ENCODE assay signal across 8 cellular contexts in the genomic region with DNA sequence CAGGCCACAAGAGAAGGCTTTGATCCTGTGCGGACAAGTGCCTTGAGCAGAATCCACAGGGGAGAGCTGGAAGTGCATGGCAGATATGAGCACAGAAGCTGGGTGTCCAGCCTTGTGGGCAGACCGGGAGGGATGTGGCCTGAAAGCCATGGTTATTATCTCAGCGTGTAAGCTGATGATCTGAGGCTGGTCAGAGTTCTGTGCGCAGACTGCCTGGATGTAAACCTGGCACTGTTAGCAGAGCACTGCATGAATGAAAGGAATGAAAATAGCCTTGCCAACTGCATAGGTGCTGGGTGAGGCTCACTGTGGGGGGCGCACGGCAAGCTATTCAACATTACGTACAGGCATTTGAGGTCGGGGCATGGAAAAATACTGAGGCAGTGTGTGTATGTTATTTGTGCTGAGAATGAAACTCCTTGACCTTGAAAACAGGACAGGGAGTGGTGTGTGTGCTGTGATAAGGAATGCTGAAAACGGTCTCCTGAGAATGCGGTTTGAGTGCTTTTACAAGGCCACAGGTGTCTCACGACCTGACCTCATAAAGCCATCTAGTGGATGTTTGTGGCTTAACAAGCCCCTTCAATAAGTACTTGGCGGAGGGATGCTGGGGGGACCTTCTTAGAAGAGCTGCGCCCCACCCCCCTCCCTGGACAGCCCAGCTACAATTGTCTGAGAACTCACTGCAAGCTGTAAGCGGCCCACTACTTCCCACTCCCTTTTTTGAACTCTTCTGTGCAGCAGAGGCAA. TPM values are rescaled to one million over a fixed set of nuclear protein-coding genes. Genes with fewer than 3 reads are reported as not detected.
DNase-seq lines count a peak whose midpoint lies in the region; ATAC-seq and TF ChIP-seq lines count a peak whose summit lies in the region.

No MANE protein-coding gene starts in this region.

- H3K9me3 ChIP-seq in BLaER1: no peaks in the 10 kb centered on the region
- H3K9me3 ChIP-seq in ascending aorta: no peaks in the 10 kb centered on the region
- no peaks in the 10 kb centered on the region for H3K9me3 ChIP-seq in prostate gland

- H3K4me3 ChIP-seq in BLaER1 (no peak overlapping the region), ascending aorta (no peak overlapping the region), prostate gland (no peak overlapping the region)

- no peak for TF ChIP-seq POLR2A in prostate gland (IDR thresholded peaks at IDR 0.05)

- H3K4me2 ChIP-seq in BLaER1: peak overlapping the region; percentile 28; the same call in 1 of the 2 replicates

- H3K36me3 ChIP-seq in BLaER1 (no peaks in the 10 kb centered on the region), ascending aorta (peaks cover 0 to 2% of the 10 kb centered on the region in 2 donors), prostate gland (no peaks in the 10 kb centered on the region)

- peak in 1 of 3 experiments; percentile 6 for TF ChIP-seq CTCF in ascending aorta (IDR thresholded peaks at IDR 0.05)
- peak in 2 of 4 experiments; percentile 19 to 38 for TF ChIP-seq CTCF in prostate gland (IDR thresholded peaks at IDR 0.05)

- DNase-seq in ascending aorta (ENCODE audit: low spot score in 2 of 2) (no peak), islet precursor cell (peak; percentile 81), prostate gland (ENCODE audit: low spot score) (no peak)
- no peak for DNase-seq in activated CD4-positive, alpha-beta T cell treated with anti-CD3 and anti-CD28 coated beads, Interleukin-2, amount 50 U/mL, for 1 hour

- H3K4me1 ChIP-seq in BLaER1 (peaks cover 9% of the 10 kb centered on the region; the same call in 1 of the 2 replicates), ascending aorta (peaks cover 0 to 3% of the 10 kb centered on the region in 2 donors), prostate gland (replicated peaks) (no peaks in the 10 kb centered on the region)

- H3K27me3 ChIP-seq in BLaER1 (no peaks in the 10 kb centered on the region), ascending aorta (no peaks in the 10 kb centered on the region), prostate gland (replicated peaks; ENCODE audit: insufficient read depth) (no peaks in the 10 kb centered on the region)

- ATAC-seq in HG03342 (IDR thresholded peaks at IDR 0.05; ENCODE audit: unreplicated experiment) (peak; percentile 49), GM18907 (IDR thresholded peaks at IDR 0.05; ENCODE audit: unreplicated experiment) (no peak), GM21447 (IDR thresholded peaks at IDR 0.05; ENCODE audit: unreplicated experiment) (no peak)

- intact Hi-C loops in ascending aorta (cut with DNase I) (no loop called here), prostate gland (cut with DNase I) (loop anchor here (5.0 kb wide), 1 partner anchor 130 kb away; no protein-coding TSS in a partner anchor)

- H4K20me1 ChIP-seq in BLaER1: no peaks in the 10 kb centered on the region

- no peak overlapping the region for H3K9ac ChIP-seq in BLaER1

- 55% methylated on average over 14 of the region's 14 CpGs for WGBS in prostate gland

- H3K27ac ChIP-seq in BLaER1: no peak overlapping the region
- peak overlapping the region; percentile 51 to 56 for H3K27ac ChIP-seq in ascending aorta
- H3K27ac ChIP-seq in prostate gland: no peak overlapping the region

RNA-seq across cellular contexts. Expression of a gene that starts 18.7 kb away (rescaled TPM):
- total RNA-seq in ascending aorta (18.4 TPM), prostate gland (10 to 100 TPM in 1 of 2 donors, 1 to 10 TPM in 1; 7.4 to 18.7 TPM)

RNA-seq across cellular contexts. Expression of a gene that starts 21.8 kb away (rescaled TPM):
- total RNA-seq in ascending aorta (16.6 TPM), prostate gland (1 to 10 TPM; 6.4 to 8.2 TPM)

Comparison
In these comparisons a context has a peak if more than half of its experiments do, and no peak if none do; other contexts are left out.
1. H3K27ac ChIP-seq: peak in ascending aorta (2 of 2); none in BLaER1 (single experiment) and prostate gland (0 of 2).